12 cellular contexts compared by ENCODE assay signal in genomic region chr14:74906923-74907620, GRCh38. TPM values are rescaled to one million over a fixed set of nuclear protein-coding genes. Genes with fewer than 3 reads are reported as not detected.
A peak's percentile ranks its signal among the peaks of the same experiment; 100 is the strongest.
DNase-seq lines count a peak whose midpoint lies in the region; ATAC-seq and TF ChIP-seq lines count a peak whose summit lies in the region.
"Had no signal": no experiment of that assay in that cellular context is flagged by ENCODE, and none has a peak within 500 bp of the region (broad histone marks: within the 10 kb centered on the region; RNA-seq: fewer than 3 reads in every experiment).

No MANE protein-coding gene starts in this region.

- no peaks in the 10 kb centered on the region for H3K9me3 Mint-ChIP-seq in chondrocyte (ENCODE audit: low read depth)
- no peaks in the 10 kb centered on the region for H3K9me3 Mint-ChIP-seq in progenitor cell of endocrine pancreas (ENCODE audit: low read depth)

- H3K9ac ChIP-seq in Loucy (ENCODE audit: low read depth, low read length, poor library complexity, severe bottlenecking), result no peak overlapping the region

- no peaks in the 10 kb centered on the region for H3K9me2 ChIP-seq in Loucy (replicated peaks; ENCODE audit: low read depth, low read length)

- DNase-seq in DMS53 (lab: John Stamatoyannopoulos, UW) (peak; percentile 21), DMS53 treated with DMSO at 0.1 percent for 48 hours (lab: John Stamatoyannopoulos, UW; ENCODE audit: unreplicated experiment) (no peak), chondrocyte (ENCODE audit: low spot score) (no peak), progenitor cell of endocrine pancreas (ENCODE audit: low spot score, unreplicated experiment) (no peak), NCI-H510A treated with DMSO at 0.1 percent for 48 hours (lab: John Stamatoyannopoulos, UW) (no peak)
- no peak for DNase-seq in central memory CD4-positive, alpha-beta T cell
- DNase-seq: activated T-cell treated with anti-CD3 and anti-CD28 coated beads, Interleukin-2, amount 50 U/mL, for 1 hour; effector CD4-positive, alpha-beta T cell; NCI-H2029 treated with DMSO at 0.1 percent for 48 hours; right lobe of liver had no signal

- H3K36me3 ChIP-seq in Loucy (ENCODE audit: insufficient read depth, low read length), result peaks cover 33% of the 10 kb centered on the region; the same call in 1 of the 2 replicates

- H3K79me2 ChIP-seq in Loucy (ENCODE audit: insufficient read depth, low read length), result no peaks in the 10 kb centered on the region

- H3K4me1 ChIP-seq in Loucy (ENCODE audit: insufficient read depth, low read length, poor library complexity, severe bottlenecking), result no peaks in the 10 kb centered on the region
- H3K4me1 ChIP-seq: right lobe of liver had no signal

- no peaks in the 10 kb centered on the region for H3K27me3 Mint-ChIP-seq in chondrocyte (ENCODE audit: low read depth)
- peaks cover 8% of the 10 kb centered on the region for H3K27me3 Mint-ChIP-seq in progenitor cell of endocrine pancreas

- no peaks in the 10 kb centered on the region for H3K9me3 ChIP-seq in Loucy (ENCODE audit: insufficient read depth, low read depth, low read length)
- H3K9me3 ChIP-seq: right lobe of liver had no signal

- no peaks in the 10 kb centered on the region for H4K20me1 ChIP-seq in Loucy (ENCODE audit: insufficient read depth, low read length, poor library complexity, severe bottlenecking)

- H2AFZ ChIP-seq in Loucy (ENCODE audit: low read length), result no peak overlapping the region

- H3K27ac Mint-ChIP-seq in chondrocyte (ENCODE audit: unreplicated experiment) (no peak overlapping the region), progenitor cell of endocrine pancreas (no peak overlapping the region)

- H3K4me3 Mint-ChIP-seq in chondrocyte (ENCODE audit: unreplicated experiment) (no peak overlapping the region), progenitor cell of endocrine pancreas (ENCODE audit: low read depth) (no peak overlapping the region)

- no peaks in the 10 kb centered on the region for H3K27me3 ChIP-seq in Loucy (ENCODE audit: insufficient read depth, low read length, poor library complexity, severe bottlenecking)
- H3K27me3 ChIP-seq: right lobe of liver had no signal

- H3K4me1 Mint-ChIP-seq in chondrocyte (ENCODE audit: low read depth) (peaks cover 4% of the 10 kb centered on the region), progenitor cell of endocrine pancreas (ENCODE audit: low read depth) (peaks cover 1% of the 10 kb centered on the region)

- H3K4me2 ChIP-seq in Loucy (ENCODE audit: low read depth, low read length, poor library complexity, severe bottlenecking), result no peak overlapping the region

- H3K36me3 Mint-ChIP-seq in chondrocyte (ENCODE audit: low read depth), result peaks cover 10% of the 10 kb centered on the region
- H3K36me3 Mint-ChIP-seq in progenitor cell of endocrine pancreas (ENCODE audit: insufficient read depth), result peaks cover 4% of the 10 kb centered on the region

- no peak for ATAC-seq in HG03460 (IDR thresholded peaks at IDR 0.05; ENCODE audit: unreplicated experiment)

- H3K4me3 ChIP-seq in Loucy (ENCODE audit: low read length, poor library complexity, severe bottlenecking), result no peak overlapping the region
- H3K4me3 ChIP-seq: right lobe of liver had no signal

- TF ChIP-seq CTCF in Loucy (conservative IDR thresholded peaks at IDR 0.05; ENCODE audit: low read length) (peak; percentile 52), chondrocyte (IDR thresholded peaks at IDR 0.05) (peak; percentile 29), progenitor cell of endocrine pancreas (IDR thresholded peaks at IDR 0.05; ENCODE audit: unreplicated experiment) (peak; percentile 31)

- no peaks in the 10 kb centered on the region for H3F3A ChIP-seq in Loucy (ENCODE audit: low read depth)

RNA-seq across cellular contexts. Expression of gene RPS6KL1, which starts 16.0 kb away (rescaled TPM):
- total RNA-seq in chondrocyte (0.82 to 6.5 TPM (median 5.8 TPM) in 3 replicates), progenitor cell of endocrine pancreas (3.5 and 5.4 TPM in 2 replicates)

RNA-seq across cellular contexts. Expression of gene DLST, which starts 25.4 kb away (rescaled TPM):
- total RNA-seq in chondrocyte (70.4 to 78.0 TPM (median 74.5 TPM) in 3 replicates), progenitor cell of endocrine pancreas (89.1 and 97.8 TPM in 2 replicates)

RNA-seq across cellular contexts. Expression of gene PROX2, which starts 31.1 kb away (rescaled TPM):
- total RNA-seq in chondrocyte (not detected in 3 replicates), progenitor cell of endocrine pancreas (not detected in 2 replicates)
- total RNA-seq: right lobe of liver had no signal

RNA-seq across cellular contexts. Expression of gene PGF, which starts 48.3 kb away (rescaled TPM):
- total RNA-seq in chondrocyte (2.0 to 3.2 TPM (median 2.3 TPM) in 3 replicates), progenitor cell of endocrine pancreas (3.5 and 8.2 TPM in 2 replicates)
